ENCODE assay signal across 8 cellular contexts in the genomic region with DNA sequence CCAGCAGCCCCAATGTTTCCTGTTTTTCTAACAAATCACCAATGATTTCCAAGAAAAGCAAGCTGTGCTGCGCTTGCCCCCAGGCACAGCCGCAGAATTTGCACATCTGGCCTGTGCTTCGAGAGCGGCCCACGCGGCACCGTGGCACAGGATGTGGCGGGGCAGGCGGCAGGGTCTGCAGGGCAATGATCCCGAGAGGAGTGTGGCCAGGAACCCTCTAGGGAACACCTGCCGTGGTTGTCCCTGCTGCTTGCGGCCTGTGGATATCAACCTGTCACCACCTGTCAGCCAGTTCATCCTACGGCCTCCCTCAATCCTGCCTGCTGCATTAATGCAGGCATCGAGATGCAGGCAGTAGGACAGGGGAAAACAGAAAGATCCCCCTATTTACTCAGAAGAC. TPM values are rescaled to one million over a fixed set of nuclear protein-coding genes. Genes with fewer than 3 reads are reported as not detected.
A peak's percentile ranks its signal among the peaks of the same experiment; 100 is the strongest.
DNase-seq lines count a peak whose midpoint lies in the region; ATAC-seq and TF ChIP-seq lines count a peak whose summit lies in the region.
"Had no signal": no experiment of that assay in that cellular context is flagged by ENCODE, and none has a peak within 500 bp of the region (broad histone marks: within the 10 kb centered on the region; RNA-seq: fewer than 3 reads in every experiment).

No MANE protein-coding gene starts in this region.

- peak; percentile 45 for DNase-seq in effector CD4-positive, alpha-beta T cell
- DNase-seq in stimulated activated naive CD8-positive, alpha-beta T cell treated with anti-CD3 and anti-CD28 coated beads, Interleukin-15, amount 100 ng/mL, for 72 hours: peak; percentile 79 to 83
- DNase-seq in prostate gland (ENCODE audit: low spot score) (no peak), HuH-7.5 (ENCODE audit: low spot score) (no peak)

- TF ChIP-seq POLR2A in prostate gland (IDR thresholded peaks at IDR 0.05): no peak

- H3K4me3 Mint-ChIP-seq in stimulated activated naive CD8-positive, alpha-beta T cell treated with anti-CD3 and anti-CD28 coated beads, Interleukin-15, amount 100 ng/mL, for 72 hours: peak overlapping the region; percentile 82 to 86

- ATAC-seq in HG02642 (IDR thresholded peaks at IDR 0.05; ENCODE audit: poor library complexity, unreplicated experiment) (peak; percentile 66), GM21619 (IDR thresholded peaks at IDR 0.05; ENCODE audit: unreplicated experiment) (no peak)
- peak; percentile 49 to 62 for ATAC-seq in activated CD4-positive, CD25-positive, alpha-beta regulatory T cell treated with anti-CD3 and anti-CD28 coated beads, Interleukin-2, amount 50 U/mL, for 24 hours
- ATAC-seq in stimulated activated naive CD8-positive, alpha-beta T cell treated with anti-CD3 and anti-CD28 coated beads, Interleukin-15, amount 100 ng/mL, for 72 hours: peak; percentile 74
- ATAC-seq: heart left ventricle had no signal

- H3K36me3 ChIP-seq in prostate gland: no peaks in the 10 kb centered on the region

- peaks cover 0 to 8% of the 10 kb centered on the region in 2 donors for H3K9me3 Mint-ChIP-seq in stimulated activated naive CD8-positive, alpha-beta T cell treated with anti-CD3 and anti-CD28 coated beads, Interleukin-15, amount 100 ng/mL, for 72 hours

- no peak for TF ChIP-seq CTCF in prostate gland (IDR thresholded peaks at IDR 0.05)

- no peaks in the 10 kb centered on the region for H3K9me3 ChIP-seq in prostate gland

- H3K27ac Mint-ChIP-seq in stimulated activated naive CD8-positive, alpha-beta T cell treated with anti-CD3 and anti-CD28 coated beads, Interleukin-15, amount 100 ng/mL, for 72 hours: peak overlapping the region; percentile 99 to 100

- H3K27me3 ChIP-seq in prostate gland (replicated peaks; ENCODE audit: insufficient read depth): peaks cover 4% of the 10 kb centered on the region

- H3K4me1 Mint-ChIP-seq in stimulated activated naive CD8-positive, alpha-beta T cell treated with anti-CD3 and anti-CD28 coated beads, Interleukin-15, amount 100 ng/mL, for 72 hours: peaks cover 95% of the 10 kb centered on the region

- intact Hi-C loops in prostate gland (cut with DNase I): no loop called here

- WGBS in prostate gland: 82% methylated on average over 14 of the region's 14 CpGs

- H3K27ac ChIP-seq in prostate gland: no peak overlapping the region

- no peaks in the 10 kb centered on the region for H3K4me1 ChIP-seq in prostate gland (replicated peaks)

- no peak overlapping the region for H3K4me3 ChIP-seq in prostate gland
- H3K4me3 ChIP-seq: heart left ventricle had no signal

- no peaks in the 10 kb centered on the region for H3K27me3 Mint-ChIP-seq in stimulated activated naive CD8-positive, alpha-beta T cell treated with anti-CD3 and anti-CD28 coated beads, Interleukin-15, amount 100 ng/mL, for 72 hours

RNA-seq across cellular contexts. Expression of gene PIK3R5, which starts 24.0 kb away (rescaled TPM):
- 10 to 100 TPM in 1 of 2 donors, 1 to 10 TPM in 1; 3.2 to 10.4 TPM for total RNA-seq in prostate gland

Comparison
In these comparisons a context has a peak if more than half of its experiments do, and no peak if none do; other contexts are left out.
1. DNase-seq: peak in effector CD4-positive, alpha-beta T cell (single experiment) and stimulated activated naive CD8-positive, alpha-beta T cell treated with anti-CD3 and anti-CD28 coated beads, Interleukin-15, amount 100 ng/mL, for 72 hours (2 of 2); none in prostate gland (single experiment) and HuH-7.5 (single experiment).